14 cellular contexts compared by ENCODE assay signal in the genomic region with DNA sequence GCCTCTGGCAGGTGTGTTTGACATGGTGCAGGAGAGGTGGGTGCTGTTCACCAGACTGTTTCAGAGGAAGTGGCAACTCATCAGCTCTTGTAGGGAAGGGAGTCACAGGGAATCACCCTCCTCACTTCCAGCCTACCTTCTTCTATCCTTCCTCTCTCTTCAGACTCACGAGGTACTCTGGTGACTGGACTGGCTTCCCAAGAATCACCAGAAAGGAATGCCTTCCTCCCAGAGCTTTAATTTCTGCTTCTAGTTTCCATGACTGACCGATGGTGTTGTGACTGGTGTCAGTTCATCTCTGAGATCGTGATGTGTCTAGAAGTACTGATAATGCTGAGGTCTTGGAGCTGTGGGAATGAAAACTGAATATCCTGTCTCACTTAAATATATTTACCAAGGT.
"Had no signal": no experiment of that assay in that cellular context is flagged by ENCODE, and none has a peak within 500 bp of the region (broad histone marks: within the 10 kb centered on the region; RNA-seq: fewer than 3 reads in every experiment).

No MANE protein-coding gene starts in this region.

- ATAC-seq: activated T-helper 17 cell treated with anti-CD3 and anti-CD28 coated beads, Interleukin-2, amount 50 U/mL, for 72 hours; lower lobe of right lung; pancreas; stimulated activated naive B cell treated with anti-CD40 and anti-IgM and Interleukin-4, amounts not matched to agents 10 μg/mL and 1 μg/mL and 100 μg/mL, for 72 hours had no signal

- H3K36me3 ChIP-seq: cardiac muscle cell, lower lobe of right lung, neural progenitor cell, pancreas, tibial artery had no signal

- H3K27me3 Mint-ChIP-seq: stimulated activated naive B cell treated with anti-CD40 and anti-IgM and Interleukin-4, amounts not matched to agents 10 μg/mL and 1 μg/mL and 100 μg/mL, for 72 hours had no signal

- H3K4me1 ChIP-seq: lower lobe of right lung, neural progenitor cell, pancreas had no signal

- H3K9me3 ChIP-seq: lower lobe of right lung, pancreas, tibial artery had no signal

- H3K4me3 ChIP-seq: cardiac muscle cell, lower lobe of right lung, neural progenitor cell, pancreas, tibial artery had no signal

- H3K36me3 Mint-ChIP-seq: neural progenitor cell; stimulated activated naive B cell treated with anti-CD40 and anti-IgM and Interleukin-4, amounts not matched to agents 10 μg/mL and 1 μg/mL and 100 μg/mL, for 72 hours had no signal

- H3K27ac Mint-ChIP-seq: activated naive CD4-positive, alpha-beta T cell treated with anti-CD3 and anti-CD28 coated beads for 36 hours; activated T-helper 17 cell treated with anti-CD3 and anti-CD28 coated beads, Interleukin-2, amount 50 U/mL, for 72 hours; neural progenitor cell; stimulated activated naive B cell treated with anti-CD40 and anti-IgM and Interleukin-4, amounts not matched to agents 10 μg/mL and 1 μg/mL and 100 μg/mL, for 72 hours had no signal

- H3K27me3 ChIP-seq: neural progenitor cell, pancreas, tibial artery had no signal

- DNase-seq: activated CD4-positive, alpha-beta T cell treated with anti-CD3 and anti-CD28 coated beads, Interleukin-2, amount 50 U/mL, for 1 hour; activated CD8-positive, alpha-beta memory T cell treated with anti-CD3 and anti-CD28 coated beads for 24 hours; activated naive CD4-positive, alpha-beta T cell treated with anti-CD3 and anti-CD28 coated beads for 36 hours; erythroblast; kidney glomerular epithelial cell; lower lobe of right lung; midbrain; pancreas; stimulated activated CD4-positive, alpha-beta T cell treated with anti-CD3 and anti-CD28 coated beads, Interleukin-2, amount 100 ng/mL, for 48 hours; stimulated activated naive B cell treated with anti-CD40 and anti-IgM and Interleukin-4, amounts not matched to agents 10 μg/mL and 1 μg/mL and 100 μg/mL, for 72 hours; tibial artery had no signal

- H3K9me3 Mint-ChIP-seq: activated naive CD4-positive, alpha-beta T cell treated with anti-CD3 and anti-CD28 coated beads for 36 hours; activated T-helper 17 cell treated with anti-CD3 and anti-CD28 coated beads, Interleukin-2, amount 50 U/mL, for 72 hours; neural progenitor cell; stimulated activated naive B cell treated with anti-CD40 and anti-IgM and Interleukin-4, amounts not matched to agents 10 μg/mL and 1 μg/mL and 100 μg/mL, for 72 hours had no signal

- H3K4me1 Mint-ChIP-seq: activated T-helper 17 cell treated with anti-CD3 and anti-CD28 coated beads, Interleukin-2, amount 50 U/mL, for 72 hours; stimulated activated naive B cell treated with anti-CD40 and anti-IgM and Interleukin-4, amounts not matched to agents 10 μg/mL and 1 μg/mL and 100 μg/mL, for 72 hours had no signal

- H3K4me3 Mint-ChIP-seq: activated naive CD4-positive, alpha-beta T cell treated with anti-CD3 and anti-CD28 coated beads for 36 hours; activated T-helper 17 cell treated with anti-CD3 and anti-CD28 coated beads, Interleukin-2, amount 50 U/mL, for 72 hours; neural progenitor cell; stimulated activated naive B cell treated with anti-CD40 and anti-IgM and Interleukin-4, amounts not matched to agents 10 μg/mL and 1 μg/mL and 100 μg/mL, for 72 hours had no signal

- H3K27ac ChIP-seq: cardiac muscle cell, lower lobe of right lung, neural progenitor cell, pancreas had no signal
